In genomic region chr16:68636818-68637217, GRCh38 we compare ENCODE assay signal across 1 cellular context.
TF ChIP-seq lines count a peak whose summit lies in the region.

No MANE protein-coding gene starts in this region.

TF ChIP-seq in IMR-90, 13 proteins besides CTCF, POLR2A, EP300 and RAD21 (continued from another document):
- TF ChIP-seq ELK1 (IDR thresholded peaks at IDR 0.05; ENCODE audit: borderline replicate concordance, low read depth, low read length) (no peak), MAZ (IDR thresholded peaks at IDR 0.05; ENCODE audit: borderline replicate concordance, low read depth, low read length) (no peak)
